In the genomic region with DNA sequence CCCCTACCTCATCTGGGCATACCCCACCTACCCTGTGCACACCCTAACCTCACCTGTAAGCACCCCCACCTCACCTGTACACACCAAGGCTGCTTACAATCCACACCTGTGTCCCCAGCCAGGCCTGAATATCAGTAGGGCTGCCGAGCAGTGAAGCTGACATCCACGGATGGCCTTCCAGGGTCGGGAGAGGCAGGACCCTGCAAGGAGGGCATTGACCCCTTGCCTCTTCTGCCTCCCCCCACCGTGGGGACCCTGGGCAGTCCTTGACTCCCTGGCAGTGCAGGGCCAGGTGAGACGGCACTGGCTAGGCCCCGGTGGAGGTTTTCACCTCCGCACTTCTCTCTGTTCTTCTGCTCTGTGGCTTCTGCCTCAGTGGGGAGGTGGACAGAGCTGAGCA, we compare ENCODE assay signal across 19 cellular contexts. TPM values are rescaled to one million over a fixed set of nuclear protein-coding genes. Genes with fewer than 3 reads are reported as not detected.
A peak's percentile ranks its signal among the peaks of the same experiment; 100 is the strongest.
DNase-seq lines count a peak whose midpoint lies in the region; ATAC-seq, FAIRE-seq and TF ChIP-seq lines count a peak whose summit lies in the region.
"Had no signal": no experiment of that assay in that cellular context is flagged by ENCODE, and none has a peak within 500 bp of the region (broad histone marks: within the 10 kb centered on the region; RNA-seq: fewer than 3 reads in every experiment).

No MANE protein-coding gene starts in this region.

- peak overlapping the region; percentile 14 for H3K14ac ChIP-seq in neuronal stem cell (ENCODE audit: low read length)

- no peak overlapping the region for H3K9ac ChIP-seq in neuronal stem cell (ENCODE audit: low read depth, low read length, poor library complexity)
- H3K9ac ChIP-seq in PC-3 (ENCODE audit: low read length): no peak overlapping the region

- no peak overlapping the region for H2BK15ac ChIP-seq in neuronal stem cell (ENCODE audit: low read length)

- H3K36me3 ChIP-seq in bronchial epithelial cell (ENCODE audit: control insufficient read depth, insufficient read depth, low read length) (no peaks in the 10 kb centered on the region), neuronal stem cell (replicated peaks in 1 of 2; ENCODE audit: control insufficient read depth in 2 of 2, insufficient read depth in 2 of 2, low read length in 2 of 2) (no peaks in the 10 kb centered on the region), PC-3 (ENCODE audit: low read depth, low read length) (no peaks in the 10 kb centered on the region)

- no TSS peak for BruUV-seq in PC-3 (replicated peaks; lab: Mats Ljungman, UMichigan)

- H3K4me1 ChIP-seq in neuronal stem cell (ENCODE audit: control insufficient read depth in 2 of 2, insufficient read depth in 1 of 2, low read depth in 1 of 2, low read length in 2 of 2) (peaks cover 0 to 2% of the 10 kb centered on the region in 2 donors), PC-3 (ENCODE audit: insufficient read depth, low read length) (no peaks in the 10 kb centered on the region)

- H3K27me3 ChIP-seq in bronchial epithelial cell (ENCODE audit: control insufficient read depth, insufficient read depth, low read length) (no peaks in the 10 kb centered on the region), neuronal stem cell (ENCODE audit: control insufficient read depth in 3 of 3, insufficient read depth in 3 of 3, low read depth in 1 of 3, low read length in 3 of 3) (no peaks in the 10 kb centered on the region), PC-3 (ENCODE audit: low read length) (no peaks in the 10 kb centered on the region; the same call in 1 of the 2 replicates)

- peak overlapping the region; percentile 19 for H3K27ac Mint-ChIP-seq in activated naive CD4-positive, alpha-beta T cell treated with anti-CD3 and anti-CD28 coated beads, Interleukin-2, amount 50 U/mL, for 24 hours
- no peak overlapping the region for H3K27ac Mint-ChIP-seq in activated naive CD4-positive, alpha-beta T cell treated with anti-CD3 and anti-CD28 coated beads for 36 hours
- H3K27ac Mint-ChIP-seq: CD4-positive, alpha-beta T cell; GM23338; HFFc6 had no signal

- POLR2A ChIA-PET in PC-3 (lab: Charles Lee; ENCODE audit: unreplicated experiment): no interaction called here

- H3K27me3 Mint-ChIP-seq in activated naive CD4-positive, alpha-beta T cell treated with anti-CD3 and anti-CD28 coated beads, Interleukin-2, amount 50 U/mL, for 24 hours: peaks cover 6% of the 10 kb centered on the region
- H3K27me3 Mint-ChIP-seq in activated naive CD4-positive, alpha-beta T cell treated with anti-CD3 and anti-CD28 coated beads for 36 hours (ENCODE audit: low read depth): peaks cover 6% of the 10 kb centered on the region

- no peaks in the 10 kb centered on the region for H3F3A ChIP-seq in PC-3 (ENCODE audit: low read length, unreplicated experiment)

- DNase-seq in activated naive CD4-positive, alpha-beta T cell treated with anti-CD3 and anti-CD28 coated beads for 36 hours: no peak
- no peak for DNase-seq in HTR-8/SVneo (ENCODE audit: insufficient read length, low spot score)
- no peak for DNase-seq in bronchial epithelial cell (ENCODE audit: low read depth)
- no peak for DNase-seq in neuronal stem cell (ENCODE audit: low spot score)
- DNase-seq in PC-3: no peak
- no peak for DNase-seq in AG08395 (ENCODE audit: low spot score)
- DNase-seq: AML-193; C1 segment of cervical spinal cord; Calu3; CD4-positive, alpha-beta T cell; DMS 273 treated with DMSO at 0.1 percent for 48 hours; HCEC 1CT; HFFc6 had no signal

- no peaks in the 10 kb centered on the region for H4K20me1 ChIP-seq in PC-3 (ENCODE audit: low read length)

- H2BK5ac ChIP-seq in neuronal stem cell (ENCODE audit: low read length): no peak overlapping the region

- H3K4me2 ChIP-seq in neuronal stem cell (ENCODE audit: insufficient read depth, low read length, poor library complexity, severe bottlenecking) (no peak overlapping the region), PC-3 (ENCODE audit: low read length) (no peak overlapping the region)
- H3K4me2 ChIP-seq: GM23338 had no signal

- WGBS in neuronal stem cell (ENCODE audit: extremely low coverage in 2 of 2, insufficient read length in 2 of 2, insufficient replicate concordance in 1 of 2), 2 donors: no CpG with 5 or more reads among the region's 7 CpGs

- H3K36me3 Mint-ChIP-seq in activated naive CD4-positive, alpha-beta T cell treated with anti-CD3 and anti-CD28 coated beads, Interleukin-2, amount 50 U/mL, for 24 hours: no peaks in the 10 kb centered on the region
- H3K36me3 Mint-ChIP-seq in activated naive CD4-positive, alpha-beta T cell treated with anti-CD3 and anti-CD28 coated beads for 36 hours (ENCODE audit: low read depth): no peaks in the 10 kb centered on the region

- peak overlapping the region; percentile 25 for H3K23ac ChIP-seq in neuronal stem cell (ENCODE audit: low read depth, low read length, poor library complexity)

- no peak overlapping the region for H3K4ac ChIP-seq in neuronal stem cell (ENCODE audit: low read length)

- H3K9me3 ChIP-seq in neuronal stem cell (replicated peaks in 1 of 2; ENCODE audit: control insufficient read depth in 2 of 2, insufficient read depth in 1 of 2, low read depth in 1 of 2, low read length in 2 of 2): peaks cover 8 to 14% of the 10 kb centered on the region in 2 donors
- H3K9me3 ChIP-seq in PC-3 (ENCODE audit: low read length): no peaks in the 10 kb centered on the region

- intact Hi-C loops in activated naive CD4-positive, alpha-beta T cell treated with anti-CD3 and anti-CD28 coated beads for 36 hours (cut with micrococcal nuclease): no loop called here
- intact Hi-C loops in PC-3 (cut with micrococcal nuclease): no loop called here

- CTCF ChIA-PET in activated naive CD4-positive, alpha-beta T cell treated with anti-CD3 and anti-CD28 coated beads for 36 hours (lab: Charles Lee): no interaction called here
- CTCF ChIA-PET in PC-3 (lab: Charles Lee): no interaction called here

- no peak overlapping the region for H2AFZ ChIP-seq in neuronal stem cell (ENCODE audit: low read length)
- no peak overlapping the region for H2AFZ ChIP-seq in PC-3 (ENCODE audit: low read length)
- H2AFZ ChIP-seq: GM23338 had no signal

- no peaks in the 10 kb centered on the region for H3K79me2 ChIP-seq in PC-3 (ENCODE audit: low read length)

- H3K4me3 Mint-ChIP-seq in activated naive CD4-positive, alpha-beta T cell treated with anti-CD3 and anti-CD28 coated beads, Interleukin-2, amount 50 U/mL, for 24 hours: no peak overlapping the region
- no peak overlapping the region for H3K4me3 Mint-ChIP-seq in activated naive CD4-positive, alpha-beta T cell treated with anti-CD3 and anti-CD28 coated beads for 36 hours
- H3K4me3 Mint-ChIP-seq: CD4-positive, alpha-beta T cell; GM23338; HFFc6 had no signal

- H3K9me3 Mint-ChIP-seq in activated naive CD4-positive, alpha-beta T cell treated with anti-CD3 and anti-CD28 coated beads, Interleukin-2, amount 50 U/mL, for 24 hours: peaks cover 8% of the 10 kb centered on the region
- H3K9me3 Mint-ChIP-seq in activated naive CD4-positive, alpha-beta T cell treated with anti-CD3 and anti-CD28 coated beads for 36 hours: peaks cover 15% of the 10 kb centered on the region

- peak overlapping the region; percentile 52 for H3K18ac ChIP-seq in neuronal stem cell (ENCODE audit: low read length)

- no peaks in the 10 kb centered on the region for H3K9me2 ChIP-seq in PC-3 (replicated peaks; ENCODE audit: low read length)

- peak overlapping the region; percentile 55 for H4K8ac ChIP-seq in neuronal stem cell (ENCODE audit: low read depth, low read length)

- TF ChIP-seq CTCF in bronchial epithelial cell (IDR thresholded peaks at IDR 0.05; ENCODE audit: insufficient read depth, low read length, severe bottlenecking) (no peak), PC-3 (conservative IDR thresholded peaks at IDR 0.05; ENCODE audit: low read depth, low read length) (no peak)

- no peaks in the 10 kb centered on the region for H3K4me1 Mint-ChIP-seq in activated naive CD4-positive, alpha-beta T cell treated with anti-CD3 and anti-CD28 coated beads, Interleukin-2, amount 50 U/mL, for 24 hours
- no peaks in the 10 kb centered on the region for H3K4me1 Mint-ChIP-seq in activated naive CD4-positive, alpha-beta T cell treated with anti-CD3 and anti-CD28 coated beads for 36 hours (ENCODE audit: low read depth)

- peak overlapping the region; percentile 19 for H2AK5ac ChIP-seq in neuronal stem cell (ENCODE audit: low read depth, low read length)

- H3K27ac ChIP-seq in neuronal stem cell (replicated peaks; ENCODE audit: low read length) (no peak overlapping the region), PC-3 (ENCODE audit: low read length) (no peak overlapping the region)
- H3K27ac ChIP-seq: 22Rv1 had no signal

- FAIRE-seq in HTR-8/SVneo (lab: Jason Lieb, UNC): peak; percentile 46
- FAIRE-seq in bronchial epithelial cell (lab: Jason Lieb, UNC): peak; percentile 18
- FAIRE-seq: HepG2 had no signal

- no peak overlapping the region for H4K91ac ChIP-seq in neuronal stem cell (ENCODE audit: low read depth, low read length, poor library complexity)

- no peak overlapping the region for H2BK120ac ChIP-seq in neuronal stem cell (ENCODE audit: low read depth, low read length)

- H3K79me1 ChIP-seq in neuronal stem cell (ENCODE audit: low read depth, low read length): no peaks in the 10 kb centered on the region

- H2BK12ac ChIP-seq in neuronal stem cell (ENCODE audit: low read length): no peak overlapping the region

- ATAC-seq in PC-3 (no peak), GM18861 (IDR thresholded peaks at IDR 0.05; ENCODE audit: unreplicated experiment) (no peak)
- ATAC-seq: HepG2 had no signal

- H3K4me3 ChIP-seq in bronchial epithelial cell (ENCODE audit: low read depth, low read length): no peak overlapping the region
- peak overlapping the region in 1 of 2 donors; percentile 1 for H3K4me3 ChIP-seq in neuronal stem cell (ENCODE audit: low read length in 2 of 2)
- H3K4me3 ChIP-seq in PC-3 (ENCODE audit: low read length): no peak overlapping the region
- H3K4me3 ChIP-seq: GM23338 had no signal

RNA-seq across cellular contexts. Expression of gene ELFN1, which starts 37.6 kb away (rescaled TPM):
- not detected for total RNA-seq in activated naive CD4-positive, alpha-beta T cell treated with anti-CD3 and anti-CD28 coated beads for 36 hours
- total RNA-seq in bronchial epithelial cell (under 0.01 TPM in 1 of 2 replicates, not detected in the other), PC-3 (2014; rRNA removed) (0.69 and 0.75 TPM in 2 replicates)
- polyA plus RNA-seq in neuronal stem cell (2013, experiment 1 of 2): 15.6 TPM
- polyA plus RNA-seq in neuronal stem cell (2013, experiment 2 of 2): 16.3 TPM
- total RNA-seq: A673; Calu3; CD4-positive, alpha-beta T cell had no signal
